ENCODE assay signal across 1 cellular context in the genomic region with DNA sequence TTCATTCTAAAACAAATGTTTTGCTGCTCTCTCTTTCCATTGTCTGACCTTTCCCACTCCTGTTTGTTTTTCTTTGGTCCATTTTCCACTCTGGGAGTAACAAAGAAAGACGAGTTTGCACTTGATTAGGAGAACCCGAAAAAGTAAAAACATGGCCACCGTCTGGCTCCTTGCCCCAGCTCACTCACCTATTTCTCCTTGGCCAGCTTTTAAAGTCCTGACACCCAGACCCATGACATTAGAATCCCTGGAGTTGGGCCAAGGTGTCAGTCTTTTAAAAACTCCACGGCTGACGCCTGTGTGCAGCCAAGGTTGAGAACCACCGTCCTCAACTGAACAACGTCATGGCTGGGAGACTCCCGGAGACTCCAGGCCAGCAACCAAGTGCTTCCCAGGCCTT.
TF ChIP-seq lines count a peak whose summit lies in the region.

No MANE protein-coding gene starts in this region.

TF ChIP-seq in WTC11, 78 proteins besides CTCF, POLR2A, EP300 and RAD21 (continued from another document):
- TF ChIP-seq, protein P1, sequence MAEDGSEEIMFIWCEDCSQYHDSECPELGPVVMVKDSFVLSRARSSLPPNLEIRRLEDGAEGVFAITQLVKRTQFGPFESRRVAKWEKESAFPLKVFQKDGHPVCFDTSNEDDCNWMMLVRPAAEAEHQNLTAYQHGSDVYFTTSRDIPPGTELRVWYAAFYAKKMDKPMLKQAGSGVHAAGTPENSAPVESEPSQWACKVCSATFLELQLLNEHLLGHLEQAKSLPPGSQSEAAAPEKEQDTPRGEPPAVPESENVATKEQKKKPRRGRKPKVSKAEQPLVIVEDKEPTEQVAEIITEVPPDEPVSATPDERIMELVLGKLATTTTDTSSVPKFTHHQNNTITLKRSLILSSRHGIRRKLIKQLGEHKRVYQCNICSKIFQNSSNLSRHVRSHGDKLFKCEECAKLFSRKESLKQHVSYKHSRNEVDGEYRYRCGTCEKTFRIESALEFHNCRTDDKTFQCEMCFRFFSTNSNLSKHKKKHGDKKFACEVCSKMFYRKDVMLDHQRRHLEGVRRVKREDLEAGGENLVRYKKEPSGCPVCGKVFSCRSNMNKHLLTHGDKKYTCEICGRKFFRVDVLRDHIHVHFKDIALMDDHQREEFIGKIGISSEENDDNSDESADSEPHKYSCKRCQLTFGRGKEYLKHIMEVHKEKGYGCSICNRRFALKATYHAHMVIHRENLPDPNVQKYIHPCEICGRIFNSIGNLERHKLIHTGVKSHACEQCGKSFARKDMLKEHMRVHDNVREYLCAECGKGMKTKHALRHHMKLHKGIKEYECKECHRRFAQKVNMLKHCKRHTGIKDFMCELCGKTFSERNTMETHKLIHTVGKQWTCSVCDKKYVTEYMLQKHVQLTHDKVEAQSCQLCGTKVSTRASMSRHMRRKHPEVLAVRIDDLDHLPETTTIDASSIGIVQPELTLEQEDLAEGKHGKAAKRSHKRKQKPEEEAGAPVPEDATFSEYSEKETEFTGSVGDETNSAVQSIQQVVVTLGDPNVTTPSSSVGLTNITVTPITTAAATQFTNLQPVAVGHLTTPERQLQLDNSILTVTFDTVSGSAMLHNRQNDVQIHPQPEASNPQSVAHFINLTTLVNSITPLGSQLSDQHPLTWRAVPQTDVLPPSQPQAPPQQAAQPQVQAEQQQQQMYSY (CRISPR knock-in tag; IDR thresholded peaks at IDR 0.05) = no peak
- TF ChIP-seq NR1H2 (CRISPR knock-in tag; IDR thresholded peaks at IDR 0.05) (no peak), ZNF263 (CRISPR knock-in tag; IDR thresholded peaks at IDR 0.05; ENCODE audit: low read depth) (no peak), CBFB (CRISPR knock-in tag; IDR thresholded peaks at IDR 0.05; ENCODE audit: low read depth) (no peak), KAT7 (CRISPR knock-in tag; IDR thresholded peaks at IDR 0.05; ENCODE audit: borderline replicate concordance) (no peak)
- TF ChIP-seq, protein P2, sequence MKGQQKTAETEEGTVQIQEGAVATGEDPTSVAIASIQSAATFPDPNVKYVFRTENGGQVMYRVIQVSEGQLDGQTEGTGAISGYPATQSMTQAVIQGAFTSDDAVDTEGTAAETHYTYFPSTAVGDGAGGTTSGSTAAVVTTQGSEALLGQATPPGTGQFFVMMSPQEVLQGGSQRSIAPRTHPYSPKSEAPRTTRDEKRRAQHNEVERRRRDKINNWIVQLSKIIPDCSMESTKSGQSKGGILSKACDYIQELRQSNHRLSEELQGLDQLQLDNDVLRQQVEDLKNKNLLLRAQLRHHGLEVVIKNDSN (CRISPR knock-in tag; IDR thresholded peaks at IDR 0.05) = no peak
